33 cellular contexts compared by ENCODE assay signal in genomic region chr1:36297062-36297461, GRCh38. TPM values are rescaled to one million over a fixed set of nuclear protein-coding genes. Genes with fewer than 3 reads are reported as not detected.
A peak's percentile ranks its signal among the peaks of the same experiment; 100 is the strongest.
DNase-seq lines count a peak whose midpoint lies in the region; ATAC-seq, FAIRE-seq and TF ChIP-seq lines count a peak whose summit lies in the region.
"Had no signal": no experiment of that assay in that cellular context is flagged by ENCODE, and none has a peak within 500 bp of the region (broad histone marks: within the 10 kb centered on the region; RNA-seq: fewer than 3 reads in every experiment).

No MANE protein-coding gene starts in this region.

- no peaks in the 10 kb centered on the region for H3K27me3 Mint-ChIP-seq in astrocyte (ENCODE audit: low read depth, unreplicated experiment)
- H3K27me3 Mint-ChIP-seq: effector memory CD8-positive, alpha-beta T cell; memory B cell; stimulated activated memory B cell treated with anti-CD40 and anti-IgM and Interleukin-4, amounts not matched to agents 10 μg/mL and 1 μg/mL and 100 μg/mL, for 72 hours had no signal

- TF ChIP-seq POLR2A in HCT116 (IDR thresholded peaks at IDR 0.05; ENCODE audit: borderline replicate concordance, extremely low read depth, insufficient read depth, insufficient read length) = no peak

- RAD21 ChIA-PET in HCT116 (lab: Charles Lee; ENCODE audit: low non-redundant PET in 1 of 2, low total read pairs in 2 of 2, uncharacterized antibody in 2 of 2, unreplicated experiment in 2 of 2) = no interaction called here

- intact Hi-C loops in HCT116 (cut with micrococcal nuclease) (no loop called here), mucosa of descending colon (cut with DNase I, micrococcal nuclease) (no loop called here)

- H2AFZ ChIP-seq in HCT116 (ENCODE audit: low read depth, low read length, poor library complexity, severe bottlenecking) (no peak overlapping the region), astrocyte (ENCODE audit: low read depth, low read length) (no peak overlapping the region)
- H2AFZ ChIP-seq: neural progenitor cell had no signal

- H3K27ac Mint-ChIP-seq in astrocyte (ENCODE audit: unreplicated experiment) = no peak overlapping the region
- H3K27ac Mint-ChIP-seq: activated T-cell treated with anti-CD3 and anti-CD28 coated beads, Interleukin-2, amount 50 U/mL, for 72 hours; effector memory CD8-positive, alpha-beta T cell; memory B cell; neural progenitor cell; stimulated activated memory B cell treated with anti-CD40 and anti-IgM and Interleukin-4, amounts not matched to agents 10 μg/mL and 1 μg/mL and 100 μg/mL, for 72 hours had no signal

- POLR2A ChIA-PET in HCT116 (lab: Charles Lee) = interaction anchor here (1.7 kb wide), 1 partner anchor 104 kb away, joined by 3 read pairs; no protein-coding TSS in a partner anchor

- H3K4me1 Mint-ChIP-seq in astrocyte (ENCODE audit: low read depth, unreplicated experiment) = peaks cover 16% of the 10 kb centered on the region
- H3K4me1 Mint-ChIP-seq: neural progenitor cell had no signal

- H3K79me2 ChIP-seq in HCT116 (ENCODE audit: insufficient read depth, low read length) (peaks cover 40% of the 10 kb centered on the region; the same call in 1 of the 2 replicates), astrocyte (ENCODE audit: insufficient read depth, low read length) (peaks cover 25% of the 10 kb centered on the region)

- H3K4me3 ChIP-seq in HCT116 (replicated peaks in 1 of 2; ENCODE audit: low read depth in 1 of 2, low read length in 2 of 2) (no peak overlapping the region), astrocyte (ENCODE audit: insufficient read depth, low read depth, low read length) (no peak overlapping the region), mucosa of descending colon (no peak overlapping the region)
- H3K4me3 ChIP-seq: cardiac muscle cell, coronary artery, esophagus muscularis mucosa, heart right ventricle, neural progenitor cell, SJCRH30, testis, uterus had no signal

- H3K9me2 ChIP-seq in HCT116 (ENCODE audit: insufficient read depth) = no peaks in the 10 kb centered on the region

- peaks cover 9 to 28% of the 10 kb centered on the region in 2 experiments for H3K4me1 ChIP-seq in HCT116 (ENCODE audit: control insufficient read depth in 1 of 2, insufficient read depth in 2 of 2, low read length in 2 of 2)
- H3K4me1 ChIP-seq in astrocyte (ENCODE audit: insufficient read depth, low read length) = peaks cover 14% of the 10 kb centered on the region
- H3K4me1 ChIP-seq in mucosa of descending colon (ENCODE audit: low read depth) = peaks cover 23% of the 10 kb centered on the region
- H3K4me1 ChIP-seq: neural progenitor cell, SJCRH30, testis had no signal

- BruUV-seq in HCT116 (replicated peaks; lab: Mats Ljungman, UMichigan) = TSS peak; percentile 20

- H3K36me3 ChIP-seq in HCT116 (ENCODE audit: control insufficient read depth in 1 of 2, insufficient read depth in 2 of 2, low read length in 2 of 2) (peaks cover 55 to 75% of the 10 kb centered on the region in 2 experiments), astrocyte (ENCODE audit: insufficient read depth, low read length) (peaks cover 54% of the 10 kb centered on the region), mucosa of descending colon (ENCODE audit: low read depth) (peaks cover 12% of the 10 kb centered on the region)
- H3K36me3 ChIP-seq: uterus had no signal

- H4K20me1 ChIP-seq in HCT116 (ENCODE audit: insufficient read depth) = no peaks in the 10 kb centered on the region
- peaks cover 64% of the 10 kb centered on the region for H4K20me1 ChIP-seq in astrocyte (ENCODE audit: insufficient read depth, low read length)

- H3K9me3 ChIP-seq in HCT116 (ENCODE audit: control insufficient read depth in 1 of 2, insufficient read depth in 1 of 2, low read depth in 1 of 2, low read length in 2 of 2) (no peaks in the 10 kb centered on the region), astrocyte (ENCODE audit: insufficient read depth, low read depth, low read length) (no peaks in the 10 kb centered on the region), mucosa of descending colon (no peaks in the 10 kb centered on the region)
- H3K9me3 ChIP-seq: esophagus muscularis mucosa, heart right ventricle, SJCRH30, testis, uterus had no signal

- no peak for DNase-seq in HCT116 (ENCODE audit: low read depth, low spot score)
- DNase-seq in astrocyte (ENCODE audit: low read depth) = no peak
- no peak for DNase-seq in mucosa of descending colon
- DNase-seq in NCI-H128 (lab: John Stamatoyannopoulos, UW; ENCODE audit: unreplicated experiment) = no peak
- DNase-seq in NCI-H345 (lab: John Stamatoyannopoulos, UW) = no peak
- DNase-seq in NCI-H345 treated with DMSO at 0.1 percent for 48 hours (lab: John Stamatoyannopoulos, UW; ENCODE audit: unreplicated experiment) = no peak
- DNase-seq: activated CD4-positive, alpha-beta T cell treated with anti-CD3 and anti-CD28 coated beads for 1 hour; activated naive CD4-positive, alpha-beta T cell treated with Interleukin-2 at 50 U/mL for 16 hours; activated T-cell treated with anti-CD3 and anti-CD28 coated beads, Interleukin-2, amount 50 U/mL, for 72 hours; C1 segment of cervical spinal cord; effector memory CD8-positive, alpha-beta T cell; heart right ventricle; Kasumi-1; NCI-H2171; NCI-H524 treated with DMSO at 0.1 percent for 48 hours; NK-92 treated with Interleukin-12 subunit alpha and Interleukin-12 subunit beta, amount 100 ng/mL, for 24 hours; posterior cingulate gyrus; SJCRH30; stimulated activated CD4-positive, alpha-beta T cell treated with anti-CD3 and anti-CD28 coated beads, Interleukin-4, amount 100 ng/mL, for 4 hours; uterus had no signal

- no peak overlapping the region for H3K4me3 Mint-ChIP-seq in astrocyte (ENCODE audit: unreplicated experiment)
- H3K4me3 Mint-ChIP-seq: activated T-cell treated with anti-CD3 and anti-CD28 coated beads, Interleukin-2, amount 50 U/mL, for 72 hours; effector memory CD8-positive, alpha-beta T cell; memory B cell; neural progenitor cell; stimulated activated memory B cell treated with anti-CD40 and anti-IgM and Interleukin-4, amounts not matched to agents 10 μg/mL and 1 μg/mL and 100 μg/mL, for 72 hours had no signal

- no peak for ATAC-seq in HCT116
- ATAC-seq in mucosa of descending colon = peak; percentile 71
- no peak for ATAC-seq in HG03039 (IDR thresholded peaks at IDR 0.05; ENCODE audit: unreplicated experiment)
- ATAC-seq: activated T-cell treated with anti-CD3 and anti-CD28 coated beads, Interleukin-2, amount 50 U/mL, for 72 hours; effector memory CD8-positive, alpha-beta T cell; foreskin keratinocyte; heart right ventricle; sciatic nerve; stimulated activated memory B cell treated with anti-CD40 and anti-IgM and Interleukin-4, amounts not matched to agents 10 μg/mL and 1 μg/mL and 100 μg/mL, for 72 hours had no signal

- peaks cover 13% of the 10 kb centered on the region for H3K36me3 Mint-ChIP-seq in astrocyte (ENCODE audit: low read depth, unreplicated experiment)

- CTCF ChIA-PET in HCT116 (lab: Charles Lee) = interaction anchor here (1.2 kb wide), 1 partner anchor 14 kb away, joined by 3 read pairs; no protein-coding TSS in a partner anchor

- TF ChIP-seq RAD21 in HCT116 (IDR thresholded peaks at IDR 0.05; ENCODE audit: low read depth) = no peak

- FAIRE-seq in astrocyte (lab: Jason Lieb, UNC) = peak; percentile 32
- FAIRE-seq: D721Med, RCC 7860 had no signal

- H3K4me2 ChIP-seq in HCT116 (ENCODE audit: low read length) (no peak overlapping the region), astrocyte (ENCODE audit: low read length) (no peak overlapping the region)
- H3K4me2 ChIP-seq: neural progenitor cell had no signal

- H3K27ac ChIP-seq in C4-2B (peak overlapping the region; percentile 59), HCT116 (ENCODE audit: low read depth, low read length) (no peak overlapping the region), astrocyte (ENCODE audit: low read depth, low read length) (no peak overlapping the region)
- H3K27ac ChIP-seq: coronary artery, esophagus muscularis mucosa, foreskin keratinocyte, heart right ventricle, neural progenitor cell, SJCRH30, testis, uterus had no signal

- TF ChIP-seq CTCF in C4-2B (conservative IDR thresholded peaks at IDR 0.05) = no peak
- TF ChIP-seq CTCF in HCT116 (IDR thresholded peaks at IDR 0.05 in 2 of 3, conservative IDR thresholded peaks at IDR 0.05 in 1 of 3; ENCODE audit: borderline replicate concordance in 1 of 3, insufficient read depth in 1 of 3, low read depth in 2 of 3, low read length in 2 of 3) = no peak
- no peak for TF ChIP-seq CTCF in astrocyte (IDR thresholded peaks at IDR 0.05; ENCODE audit: insufficient read depth, low read depth, low read length)
- TF ChIP-seq CTCF in mucosa of descending colon (IDR thresholded peaks at IDR 0.05) = no peak

- H3K9ac ChIP-seq in HCT116 (ENCODE audit: low read length) (no peak overlapping the region), astrocyte (ENCODE audit: low read length) (no peak overlapping the region)
- H3K9ac ChIP-seq: neural progenitor cell had no signal

- no peaks in the 10 kb centered on the region for H3K27me3 ChIP-seq in HCT116 (ENCODE audit: insufficient read depth, low read length)
- H3K27me3 ChIP-seq in astrocyte (ENCODE audit: insufficient read depth, low read length) = no peaks in the 10 kb centered on the region
- H3K27me3 ChIP-seq: cardiac muscle cell, esophagus muscularis mucosa, foreskin keratinocyte, heart right ventricle, neural progenitor cell, SJCRH30, testis, uterus had no signal

- no peaks in the 10 kb centered on the region for H3K9me3 Mint-ChIP-seq in astrocyte (ENCODE audit: unreplicated experiment)
- H3K9me3 Mint-ChIP-seq: activated T-cell treated with anti-CD3 and anti-CD28 coated beads, Interleukin-2, amount 50 U/mL, for 72 hours; effector memory CD8-positive, alpha-beta T cell; memory B cell; neural progenitor cell; stimulated activated memory B cell treated with anti-CD40 and anti-IgM and Interleukin-4, amounts not matched to agents 10 μg/mL and 1 μg/mL and 100 μg/mL, for 72 hours had no signal

TF ChIP-seq in HCT116, 20 proteins besides CTCF, POLR2A, EP300 and RAD21 (continues in another document):
- no peak for TF ChIP-seq SP1 (IDR thresholded peaks at IDR 0.05; ENCODE audit: low read depth)
- no peak for TF ChIP-seq JUND (IDR thresholded peaks at IDR 0.05)
- TF ChIP-seq YY1 (IDR thresholded peaks at IDR 0.05; ENCODE audit: extremely low read depth, insufficient replicate concordance, low read depth, low read length) = no peak
- TF ChIP-seq EZH2 (IDR thresholded peaks at IDR 0.05) = no peak
- TF ChIP-seq CBX3 (IDR thresholded peaks at IDR 0.05; ENCODE audit: low read depth) = no peak

RNA-seq across cellular contexts. Expression of gene SH3D21, which starts 9.1 kb away (rescaled TPM):
- total RNA-seq in HCT116 (2021; ENCODE audit: unreplicated experiment) (9.3 TPM), astrocyte (13.6 and 16.3 TPM in 2 replicates), mucosa of descending colon (10 to 100 TPM; 12.3 to 18.0 (median 14.2) TPM)
- 5.4 and 6.9 TPM in 2 replicates for polyA plus RNA-seq in HCT116 (2012)

RNA-seq across cellular contexts. Expression of gene EVA1B, which starts 26.4 kb away (rescaled TPM):
- total RNA-seq in HCT116 (2021; ENCODE audit: unreplicated experiment) (25.1 TPM), astrocyte (57.3 and 63.0 TPM in 2 replicates), mucosa of descending colon (10 to 100 TPM in 1 of 3 donors, 1 to 10 TPM in 2; 1.5 to 17.6 (median 8.2) TPM)
- 31.1 and 33.3 TPM in 2 replicates for polyA plus RNA-seq in HCT116 (2012)
